ENCODE assay signal across 8 cellular contexts in the genomic region with DNA sequence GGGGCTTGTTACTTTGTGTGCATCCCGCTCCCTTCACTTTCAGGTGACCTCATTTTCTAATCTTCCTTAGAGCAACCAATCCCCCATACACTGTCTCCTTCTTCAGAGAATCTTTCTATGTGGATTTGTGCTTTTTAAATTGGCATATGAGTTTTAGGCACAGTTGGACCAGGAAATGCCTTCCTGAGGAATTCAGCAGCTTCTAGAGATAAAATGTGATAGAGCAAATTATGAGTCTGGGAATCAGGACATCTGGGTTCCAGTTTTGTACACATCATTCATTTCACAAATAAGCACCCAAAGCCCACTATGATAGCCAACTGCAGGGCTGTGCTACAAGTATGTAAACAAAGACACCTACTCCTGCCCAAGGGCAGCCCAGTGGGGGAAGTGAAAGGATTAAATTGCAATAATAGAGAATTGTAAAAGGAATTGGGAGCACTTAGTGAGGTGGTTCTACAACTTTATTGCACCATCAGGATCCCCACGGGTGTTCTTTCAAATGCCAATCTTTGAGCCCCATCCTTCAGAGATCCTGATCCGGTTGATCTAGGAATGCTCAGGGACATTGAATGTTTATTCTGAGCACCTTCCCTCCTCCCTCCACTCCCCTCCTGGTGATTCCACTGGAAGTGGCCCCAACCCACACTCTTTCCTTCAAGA. TPM values are rescaled to one million over a fixed set of nuclear protein-coding genes. Genes with fewer than 3 reads are reported as not detected.
DNase-seq lines count a peak whose midpoint lies in the region; ATAC-seq, FAIRE-seq and TF ChIP-seq lines count a peak whose summit lies in the region.

No MANE protein-coding gene starts in this region.

- intact Hi-C loops in pancreas (cut with DNase I), result no loop called here

- peaks cover 21 to 36% (median 31%) of the 10 kb centered on the region in 3 donors for H3K4me1 ChIP-seq in pancreas
- H3K4me1 ChIP-seq in effector memory CD4-positive, alpha-beta T cell (ENCODE audit: control insufficient read depth, insufficient read depth, low read length, poor library complexity, severe bottlenecking), result no peaks in the 10 kb centered on the region

- H3K9me3 ChIP-seq in pancreas, result no peaks in the 10 kb centered on the region
- no peaks in the 10 kb centered on the region for H3K9me3 ChIP-seq in effector memory CD4-positive, alpha-beta T cell (ENCODE audit: control insufficient read depth, low read length)

- ATAC-seq in pancreas (peak; percentile 68 to 79 (median 76)), HG03442 (IDR thresholded peaks at IDR 0.05; ENCODE audit: unreplicated experiment) (no peak)

- no peaks in the 10 kb centered on the region for H3K27me3 ChIP-seq in pancreas
- no peaks in the 10 kb centered on the region for H3K27me3 ChIP-seq in effector memory CD4-positive, alpha-beta T cell (replicated peaks; ENCODE audit: control insufficient read depth, insufficient read depth, low read length, poor library complexity, severe bottlenecking)

- H3K27ac ChIP-seq in pancreas, result peak overlapping the region; percentile 75 to 93 (median 82)
- H3K27ac ChIP-seq in effector memory CD4-positive, alpha-beta T cell (ENCODE audit: insufficient read depth, low read length, poor library complexity, severe bottlenecking), result no peak overlapping the region

- no peaks in the 10 kb centered on the region for H3K36me3 ChIP-seq in pancreas
- no peaks in the 10 kb centered on the region for H3K36me3 ChIP-seq in effector memory CD4-positive, alpha-beta T cell (ENCODE audit: control insufficient read depth, insufficient read depth, low read length)

- TF ChIP-seq CTCF in choroid plexus epithelial cell (conservative IDR thresholded peaks at IDR 0.05; ENCODE audit: low read depth, low read length) (no peak), pancreas (IDR thresholded peaks at IDR 0.05) (no peak)

- FAIRE-seq in pancreas (lab: Jason Lieb, UNC), result no peak

- peak; percentile 19 for DNase-seq in DMS79 treated with DMSO at 0.1 percent for 48 hours (lab: John Stamatoyannopoulos, UW)
- no peak for DNase-seq in DMS79 (lab: John Stamatoyannopoulos, UW)
- peak; percentile 13 for DNase-seq in NCI-H1105 treated with DMSO at 0.1 percent for 48 hours (lab: John Stamatoyannopoulos, UW)
- DNase-seq in choroid plexus epithelial cell (ENCODE audit: low read depth), result peak; percentile 26
- peak in 5 of 6 donors; percentile 40 to 83 (median 70) for DNase-seq in pancreas
- DNase-seq in effector memory CD4-positive, alpha-beta T cell, result no peak
- DNase-seq in retina, result no peak

- H3K4me3 ChIP-seq in choroid plexus epithelial cell (ENCODE audit: low read depth, low read length), result no peak overlapping the region
- H3K4me3 ChIP-seq in pancreas, result no peak overlapping the region
- no peak overlapping the region for H3K4me3 ChIP-seq in effector memory CD4-positive, alpha-beta T cell (ENCODE audit: insufficient read depth, low read depth, low read length, poor library complexity, severe bottlenecking)

- 15 to 22% methylated on average over 3 of the region's 3 CpGs for WGBS in pancreas, 2 donors

RNA-seq across cellular contexts. Expression of gene KCMF1, which starts 11.3 kb away (rescaled TPM):
- total RNA-seq in pancreas, result 100 to 1,000 TPM in 1 of 6 donors, 10 to 100 TPM in 5; 58.1 to 102 (median 82.3) TPM
- polyA plus RNA-seq in pancreas, result 10 to 100 TPM in 1 of 2 donors, 1 to 10 TPM in 1; 9.9 to 31.1 TPM

RNA-seq across cellular contexts. Expression of gene TMSB10, which starts 54.2 kb away (rescaled TPM):
- total RNA-seq in pancreas, result 100 to 1,000 TPM; 134 to 700 (median 213) TPM
- 1,000 to 10,000 TPM in 1 of 2 donors, 100 to 1,000 TPM in 1; 585 to 1,099 TPM for polyA plus RNA-seq in pancreas

Comparison
In these comparisons a context has a peak if more than half of its experiments do, and no peak if none do; other contexts are left out.
1. DNase-seq: peak in DMS79 treated with DMSO at 0.1 percent for 48 hours (single experiment), NCI-H1105 treated with DMSO at 0.1 percent for 48 hours (single experiment), choroid plexus epithelial cell (single experiment) and pancreas (5 of 6); none in DMS79 (single experiment), effector memory CD4-positive, alpha-beta T cell (0 of 3) and retina (single experiment).